Comparison of ENCODE assay signal across 25 cellular contexts in the genomic region with DNA sequence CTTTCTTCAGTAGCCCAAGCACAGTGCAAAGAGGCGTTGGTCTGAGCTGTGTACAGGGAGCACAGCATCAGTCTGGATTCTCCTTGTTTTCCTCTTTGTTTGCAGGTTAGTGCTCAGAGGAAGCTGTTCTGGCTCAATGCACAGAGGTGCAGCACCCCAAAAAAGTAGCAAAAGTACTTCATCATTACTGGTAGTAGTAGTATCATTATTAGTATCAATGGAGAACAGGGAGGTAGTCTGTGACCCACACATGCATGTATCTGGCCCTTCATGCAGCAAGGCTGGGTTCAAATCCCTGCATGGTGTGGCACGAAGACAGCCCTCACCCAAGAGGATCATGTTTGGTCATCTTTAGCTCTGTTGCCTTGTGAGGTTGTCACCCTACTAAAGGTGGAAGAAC.
A peak's percentile ranks its signal among the peaks of the same experiment; 100 is the strongest.
DNase-seq lines count a peak whose midpoint lies in the region; ATAC-seq, FAIRE-seq and TF ChIP-seq lines count a peak whose summit lies in the region.
"Had no signal": no experiment of that assay in that cellular context is flagged by ENCODE, and none has a peak within 500 bp of the region (broad histone marks: within the 10 kb centered on the region; RNA-seq: fewer than 3 reads in every experiment).

No MANE protein-coding gene starts in this region.

- no peaks in the 10 kb centered on the region for H3K9me2 ChIP-seq in neural cell (ENCODE audit: insufficient read depth, low read length)

- no peak for TF ChIP-seq POLR2A in GM12891 (IDR thresholded peaks at IDR 0.05; ENCODE audit: low read depth, low read length)

- no peak overlapping the region for H3K4me2 ChIP-seq in neural cell (ENCODE audit: low read length)

- H3K79me2 ChIP-seq in neural cell (replicated peaks; ENCODE audit: insufficient read depth, low read length), result no peaks in the 10 kb centered on the region

- H3K27ac ChIP-seq in neural cell (ENCODE audit: low read length), result peak overlapping the region; percentile 97
- H3K27ac ChIP-seq: Peyer's patch, SJCRH30 had no signal

- H3K9me3 ChIP-seq in neural cell (ENCODE audit: low read length), result no peaks in the 10 kb centered on the region
- H3K9me3 ChIP-seq: Peyer's patch, SJCRH30 had no signal

- in situ Hi-C loops in ACHN (cut with HindIII; ENCODE audit: low pct_ligation_motif_present, low pct_unique_long_range_greater_than_20kb, low sequenced_read_pairs), result no loop called here

- DNase-seq in GM12891 (ENCODE audit: insufficient read length, low spot score) (no peak), amygdala (lab: John Stamatoyannopoulos, UW) (no peak), ACHN (no peak), D721Med (ENCODE audit: insufficient read length, low spot score) (no peak)
- DNase-seq in activated effector memory CD4-positive, alpha-beta T cell treated with Interleukin-2 at 50 U/mL for 16 hours, result no peak
- DNase-seq: 8988T; AML-193; C1 segment of cervical spinal cord; CD8-positive, alpha-beta T cell; DMS153; Karpas-422; MV-4-11; NCI-H1105 treated with DMSO at 0.1 percent for 48 hours; NCI-H2029 treated with DMSO at 0.1 percent for 48 hours; NCI-H226; NCI-H510A treated with DMSO at 0.1 percent for 48 hours; NCI-H748 treated with DMSO at 0.1 percent for 48 hours; Peyer's patch; SJCRH30; T-helper 1 cell had no signal

- H2AFZ ChIP-seq in neural cell (ENCODE audit: low read depth, low read length), result no peak overlapping the region

- H3K4me3 ChIP-seq in neural cell (ENCODE audit: low read length), result peak overlapping the region; percentile 61
- H3K4me3 ChIP-seq: SJCRH30 had no signal

- no peaks in the 10 kb centered on the region for H3K27me3 ChIP-seq in neural cell (ENCODE audit: insufficient read depth, low read depth, low read length)
- H3K27me3 ChIP-seq: Peyer's patch, SJCRH30 had no signal

- no peak for TF ChIP-seq EP300 in neural cell (conservative IDR thresholded peaks at IDR 0.05; ENCODE audit: poor library complexity, severe bottlenecking)

- H3K9ac ChIP-seq in neural cell (ENCODE audit: low read length), result peak overlapping the region; percentile 75

- no peaks in the 10 kb centered on the region for H3K36me3 ChIP-seq in neural cell (ENCODE audit: insufficient read depth, low read length)
- H3K36me3 ChIP-seq: Peyer's patch, SJCRH30 had no signal

- TF ChIP-seq RAD21 in neural cell (conservative IDR thresholded peaks at IDR 0.05), result no peak

- TF ChIP-seq CTCF in neural cell (IDR thresholded peaks at IDR 0.05; ENCODE audit: poor library complexity, severe bottlenecking) (no peak), D721Med (IDR thresholded peaks at IDR 0.05; ENCODE audit: insufficient read depth, missing control alignments) (no peak)

- FAIRE-seq in GM12891 (lab: Jason Lieb, UNC) (peak; percentile 62), D721Med (lab: Jason Lieb, UNC) (no peak)
- FAIRE-seq: H1 had no signal

- ATAC-seq in GM21360 (IDR thresholded peaks at IDR 0.05; ENCODE audit: unreplicated experiment), result peak; percentile 61
- peak; percentile 60 for ATAC-seq in HG03025 (IDR thresholded peaks at IDR 0.05; ENCODE audit: low FRiP score, unreplicated experiment)
- ATAC-seq: CD8-positive, alpha-beta T cell; HCT116 had no signal

- H3F3A ChIP-seq in neural cell (ENCODE audit: insufficient read depth, low read length, poor library complexity, severe bottlenecking), result peaks cover 11% of the 10 kb centered on the region

- H4K20me1 ChIP-seq in neural cell (ENCODE audit: insufficient read depth), result no peaks in the 10 kb centered on the region

TF ChIP-seq in GM12891, 5 proteins besides CTCF, POLR2A, EP300 and RAD21:
- TF ChIP-seq SPI1 (IDR thresholded peaks at IDR 0.05; ENCODE audit: low read depth, low read length) (0 out of 2 replicates have a peak, but pooled peaks have one; percentile 5), PAX5 (IDR thresholded peaks at IDR 0.05; ENCODE audit: insufficient read depth, low read length, severe bottlenecking) (no peak), POU2F2 (IDR thresholded peaks at IDR 0.05; ENCODE audit: low read depth, low read length) (no peak), POLR2AphosphoS5 (IDR thresholded peaks at IDR 0.05; ENCODE audit: low read depth, low read length) (no peak)
TF ChIP-seq in GM12891: peak in this region for 1.

TF ChIP-seq in neural cell, 6 proteins besides CTCF, POLR2A, EP300 and RAD21:
- TF ChIP-seq EZH2 (IDR thresholded peaks at IDR 0.05; ENCODE audit: borderline replicate concordance, insufficient read depth, low read length, poor library complexity, severe bottlenecking) (no peak), SMC3 (conservative IDR thresholded peaks at IDR 0.05; ENCODE audit: poor library complexity) (no peak), POLR2AphosphoS5 (IDR thresholded peaks at IDR 0.05) (no peak), MXI1 (conservative IDR thresholded peaks at IDR 0.05; ENCODE audit: poor library complexity, severe bottlenecking) (no peak), TAF1 (IDR thresholded peaks at IDR 0.05; ENCODE audit: low read depth) (no peak)
- TF ChIP-seq, protein P1, sequence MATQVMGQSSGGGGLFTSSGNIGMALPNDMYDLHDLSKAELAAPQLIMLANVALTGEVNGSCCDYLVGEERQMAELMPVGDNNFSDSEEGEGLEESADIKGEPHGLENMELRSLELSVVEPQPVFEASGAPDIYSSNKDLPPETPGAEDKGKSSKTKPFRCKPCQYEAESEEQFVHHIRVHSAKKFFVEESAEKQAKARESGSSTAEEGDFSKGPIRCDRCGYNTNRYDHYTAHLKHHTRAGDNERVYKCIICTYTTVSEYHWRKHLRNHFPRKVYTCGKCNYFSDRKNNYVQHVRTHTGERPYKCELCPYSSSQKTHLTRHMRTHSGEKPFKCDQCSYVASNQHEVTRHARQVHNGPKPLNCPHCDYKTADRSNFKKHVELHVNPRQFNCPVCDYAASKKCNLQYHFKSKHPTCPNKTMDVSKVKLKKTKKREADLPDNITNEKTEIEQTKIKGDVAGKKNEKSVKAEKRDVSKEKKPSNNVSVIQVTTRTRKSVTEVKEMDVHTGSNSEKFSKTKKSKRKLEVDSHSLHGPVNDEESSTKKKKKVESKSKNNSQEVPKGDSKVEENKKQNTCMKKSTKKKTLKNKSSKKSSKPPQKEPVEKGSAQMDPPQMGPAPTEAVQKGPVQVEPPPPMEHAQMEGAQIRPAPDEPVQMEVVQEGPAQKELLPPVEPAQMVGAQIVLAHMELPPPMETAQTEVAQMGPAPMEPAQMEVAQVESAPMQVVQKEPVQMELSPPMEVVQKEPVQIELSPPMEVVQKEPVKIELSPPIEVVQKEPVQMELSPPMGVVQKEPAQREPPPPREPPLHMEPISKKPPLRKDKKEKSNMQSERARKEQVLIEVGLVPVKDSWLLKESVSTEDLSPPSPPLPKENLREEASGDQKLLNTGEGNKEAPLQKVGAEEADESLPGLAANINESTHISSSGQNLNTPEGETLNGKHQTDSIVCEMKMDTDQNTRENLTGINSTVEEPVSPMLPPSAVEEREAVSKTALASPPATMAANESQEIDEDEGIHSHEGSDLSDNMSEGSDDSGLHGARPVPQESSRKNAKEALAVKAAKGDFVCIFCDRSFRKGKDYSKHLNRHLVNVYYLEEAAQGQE (IDR thresholded peaks at IDR 0.05; ENCODE audit: borderline replicate concordance), result no peak
